8 cellular contexts compared by ENCODE assay signal in the genomic region with DNA sequence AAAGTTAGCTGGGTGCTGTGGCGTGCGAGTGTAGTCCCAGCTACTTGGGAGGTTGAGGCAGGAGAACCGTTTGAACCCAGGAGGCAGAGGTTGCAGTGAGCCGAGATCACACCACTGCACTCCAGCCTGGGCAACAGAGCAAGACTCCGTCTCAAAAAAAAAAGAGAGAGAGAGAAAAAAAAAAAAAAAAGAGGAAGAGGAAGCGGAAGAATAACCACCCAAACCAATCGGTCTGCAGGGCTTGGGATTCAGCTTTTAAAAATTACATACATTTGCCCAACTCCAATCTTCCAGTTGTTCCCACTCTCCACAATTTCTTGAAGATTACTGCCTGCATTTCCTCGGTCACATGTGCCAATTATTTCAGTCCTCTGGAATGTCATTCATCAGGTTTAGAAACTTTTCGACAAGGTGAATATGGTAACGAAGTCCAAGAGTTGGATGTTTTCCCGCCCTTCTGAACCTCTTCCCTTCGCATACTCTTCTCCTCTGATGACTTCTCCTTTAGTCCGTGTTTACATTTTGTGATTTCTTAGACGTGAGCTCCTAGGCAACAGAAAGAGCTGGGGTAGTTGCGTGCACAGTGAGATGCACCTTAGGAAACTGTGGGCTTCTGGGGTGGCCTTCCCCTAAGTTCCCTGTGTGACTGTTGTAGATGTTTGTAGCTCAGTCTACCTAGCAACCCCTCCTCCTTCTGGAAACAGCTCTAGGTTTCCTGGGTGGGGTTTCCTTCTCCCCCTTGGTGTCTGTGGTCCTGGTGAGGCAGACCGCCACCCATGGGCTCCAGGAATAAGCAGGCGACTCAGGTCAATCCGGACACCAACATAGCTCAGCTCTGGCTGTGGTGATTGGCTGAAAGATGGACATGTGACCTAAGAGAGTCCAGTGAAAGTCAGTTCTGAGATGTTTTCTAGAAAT.
DNase-seq lines count a peak whose midpoint lies in the region; ATAC-seq and TF ChIP-seq lines count a peak whose summit lies in the region.

No MANE protein-coding gene starts in this region.

- no peak overlapping the region for H3K9ac ChIP-seq in mesenchymal stem cell (ENCODE audit: low read length)

- TF ChIP-seq CTCF in GM12865 (IDR thresholded peaks at IDR 0.05; ENCODE audit: insufficient read depth, low read depth, low read length, missing control alignments), result no peak

- peak overlapping the region; percentile 40 for H4K8ac ChIP-seq in mesenchymal stem cell (ENCODE audit: low read length)

- no peak overlapping the region for H3K4me2 ChIP-seq in mesenchymal stem cell (ENCODE audit: low read length, poor library complexity, severe bottlenecking)

- H3K9me3 ChIP-seq in mesenchymal stem cell (ENCODE audit: control insufficient read depth, low read length), result no peaks in the 10 kb centered on the region

- H3K14ac ChIP-seq in mesenchymal stem cell (ENCODE audit: low read length in 2 of 2), result no peak overlapping the region

- H3K36me3 ChIP-seq in mesenchymal stem cell (ENCODE audit: control insufficient read depth in 1 of 2, insufficient read depth in 2 of 2, low read depth in 1 of 2, low read length in 2 of 2), result no peaks in the 10 kb centered on the region

- DNase-seq in GM12865 (ENCODE audit: low read depth) (peak; percentile 95), SK-N-DZ (ENCODE audit: low spot score) (peak; percentile 50), mesenchymal stem cell (no peak), NCI-H1105 (lab: John Stamatoyannopoulos, UW) (no peak)
- DNase-seq in activated CD4-positive, CD25-positive, alpha-beta regulatory T cell treated with anti-CD3 and anti-CD28 coated beads, Interleukin-2, amount 50 U/mL, for 72 hours, result no peak

- no peak overlapping the region for H2AK5ac ChIP-seq in mesenchymal stem cell (ENCODE audit: low read length, severe bottlenecking)

- H2BK15ac ChIP-seq in mesenchymal stem cell (ENCODE audit: low read depth, poor library complexity, severe bottlenecking), result no peak overlapping the region

- H3K23ac ChIP-seq in mesenchymal stem cell (ENCODE audit: low read length in 2 of 2), result no peak overlapping the region

- no peak overlapping the region for H3K4ac ChIP-seq in mesenchymal stem cell (ENCODE audit: low read depth in 1 of 2, low read length in 2 of 2)

- H4K91ac ChIP-seq in mesenchymal stem cell (ENCODE audit: low read length), result no peak overlapping the region

- WGBS in mesenchymal stem cell, result 91% methylated on average over 12 of the region's 18 CpGs

- H3K27ac ChIP-seq in mesenchymal stem cell (ENCODE audit: low read length, poor library complexity, severe bottlenecking), result no peak overlapping the region

- H3K4me1 ChIP-seq in mesenchymal stem cell (ENCODE audit: control insufficient read depth, insufficient read depth, low read depth, low read length), result peaks cover 3% of the 10 kb centered on the region

- no peak overlapping the region for H2AFZ ChIP-seq in mesenchymal stem cell (ENCODE audit: low read depth, low read length)

- peak; percentile 43 for ATAC-seq in HG02759 (IDR thresholded peaks at IDR 0.05; ENCODE audit: unreplicated experiment)
- ATAC-seq in GM21528 (IDR thresholded peaks at IDR 0.05; ENCODE audit: low FRiP score, unreplicated experiment), result no peak
- no peak for ATAC-seq in GM21619 (IDR thresholded peaks at IDR 0.05; ENCODE audit: unreplicated experiment)

- H3K79me1 ChIP-seq in mesenchymal stem cell (replicated peaks; ENCODE audit: low read length, poor library complexity, severe bottlenecking), result no peaks in the 10 kb centered on the region

- no peaks in the 10 kb centered on the region for H3K27me3 ChIP-seq in mesenchymal stem cell (ENCODE audit: control insufficient read depth in 1 of 2, insufficient read depth in 1 of 2, low read length in 2 of 2)

- no peak overlapping the region for H2BK5ac ChIP-seq in mesenchymal stem cell (ENCODE audit: low read depth, low read length, poor library complexity, severe bottlenecking)

- H2BK12ac ChIP-seq in mesenchymal stem cell (ENCODE audit: low read length in 2 of 2), result no peak overlapping the region

- no peak overlapping the region for H2BK120ac ChIP-seq in mesenchymal stem cell (ENCODE audit: low read depth, low read length)

- peak overlapping the region; percentile 68 for H3K4me3 ChIP-seq in GM12865 (ENCODE audit: low read depth, low read length)
- no peak overlapping the region for H3K4me3 ChIP-seq in mesenchymal stem cell (ENCODE audit: insufficient read depth in 1 of 2, low read depth in 1 of 2, low read length in 2 of 2)

- H3K18ac ChIP-seq in mesenchymal stem cell (ENCODE audit: low read depth in 1 of 2, low read length in 2 of 2), result no peak overlapping the region

Comparison
In these comparisons a context has a peak if more than half of its experiments do, and no peak if none do; other contexts are left out.
1. DNase-seq: peak in GM12865 (single experiment) and SK-N-DZ (single experiment); none in mesenchymal stem cell (single experiment), activated CD4-positive, CD25-positive, alpha-beta regulatory T cell treated with anti-CD3 and anti-CD28 coated beads, Interleukin-2, amount 50 U/mL, for 72 hours (single experiment) and NCI-H1105 (single experiment).